Comparison of ENCODE assay signal across 31 cellular contexts in genomic region chr5:9624196-9624947, GRCh38. TPM values are rescaled to one million over a fixed set of nuclear protein-coding genes. Genes with fewer than 3 reads are reported as not detected.
DNase-seq lines count a peak whose midpoint lies in the region; TF ChIP-seq lines count a peak whose summit lies in the region.
"Had no signal": no experiment of that assay in that cellular context is flagged by ENCODE, and none has a peak within 500 bp of the region (broad histone marks: within the 10 kb centered on the region; RNA-seq: fewer than 3 reads in every experiment).

No MANE protein-coding gene starts in this region.

- intact Hi-C loops in Caco-2 (cut with micrococcal nuclease; ENCODE audit: unreplicated experiment) (loop anchor here (2.0 to 10.0 kb wide), 4 partner anchors 80 to 520 kb away; no protein-coding TSS in a partner anchor), uterus (cut with DNase I; ENCODE audit: low total_unique reads) (no loop called here)

- H3K4me3 Mint-ChIP-seq in Caco-2 (ENCODE audit: unreplicated experiment), result peak overlapping the region; percentile 7
- H3K4me3 Mint-ChIP-seq: activated CD8-positive, alpha-beta T cell treated with anti-CD3 and anti-CD28 coated beads for 36 hours; activated naive CD8-positive, alpha-beta T cell treated with anti-CD3 and anti-CD28 coated beads, Interleukin-2, amount 10 ng/mL, durations not matched to agents 7 days and 5 days; natural killer cell; stimulated activated memory B cell treated with anti-CD40 and anti-IgM and Interleukin-4, amounts not matched to agents 10 μg/mL and 1 μg/mL and 100 μg/mL, for 72 hours had no signal

- H3K36me3 ChIP-seq in Caco-2 (ENCODE audit: control insufficient read depth, insufficient read depth, low read length) (no peaks in the 10 kb centered on the region), mesodermal cell (ENCODE audit: control insufficient read depth, insufficient read depth, low read length) (no peaks in the 10 kb centered on the region), uterus (no peaks in the 10 kb centered on the region)
- H3K36me3 ChIP-seq: BLaER1 treated with 17β-estradiol and CSF1 and Interleukin-3, amounts not matched to agents 10 nM and 100 nM; HAP-1; ovary; SJCRH30; vagina had no signal

- H3K4me1 Mint-ChIP-seq in Caco-2 (ENCODE audit: low read depth, unreplicated experiment), result peaks cover 59% of the 10 kb centered on the region
- H3K4me1 Mint-ChIP-seq: activated naive CD8-positive, alpha-beta T cell treated with anti-CD3 and anti-CD28 coated beads, Interleukin-2, amount 10 ng/mL, durations not matched to agents 7 days and 5 days; natural killer cell; stimulated activated memory B cell treated with anti-CD40 and anti-IgM and Interleukin-4, amounts not matched to agents 10 μg/mL and 1 μg/mL and 100 μg/mL, for 72 hours had no signal

- H3K27me3 Mint-ChIP-seq in Caco-2 (ENCODE audit: insufficient read depth, unreplicated experiment), result no peaks in the 10 kb centered on the region
- H3K27me3 Mint-ChIP-seq: activated CD8-positive, alpha-beta T cell treated with anti-CD3 and anti-CD28 coated beads for 36 hours; activated naive CD8-positive, alpha-beta T cell treated with anti-CD3 and anti-CD28 coated beads, Interleukin-2, amount 10 ng/mL, durations not matched to agents 7 days and 5 days; stimulated activated memory B cell treated with anti-CD40 and anti-IgM and Interleukin-4, amounts not matched to agents 10 μg/mL and 1 μg/mL and 100 μg/mL, for 72 hours had no signal

- no peak for TF ChIP-seq CTCF in Caco-2 (IDR thresholded peaks at IDR 0.05; ENCODE audit: insufficient read depth in 1 of 2, low read depth in 1 of 2, low read length in 1 of 2, severe bottlenecking in 1 of 2, unreplicated experiment in 1 of 2)
- no peak for TF ChIP-seq CTCF in uterus (IDR thresholded peaks at IDR 0.05)

- CTCF ChIA-PET in Caco-2 (lab: Charles Lee), result no interaction called here

- POLR2A ChIA-PET in Caco-2 (lab: Charles Lee), result no interaction called here

- H3K4me3 ChIP-seq in Caco-2 (ENCODE audit: low read depth, low read length) (no peak overlapping the region), mesodermal cell (ENCODE audit: extremely low read depth, insufficient read depth, low read length, poor library complexity, severe bottlenecking) (no peak overlapping the region), uterus (no peak overlapping the region)
- H3K4me3 ChIP-seq: BLaER1 treated with 17β-estradiol and CSF1 and Interleukin-3, amounts not matched to agents 10 nM and 100 nM; coronary artery; HAP-1; ovary; SJCRH30; vagina had no signal

- H3K9me3 Mint-ChIP-seq in Caco-2 (ENCODE audit: unreplicated experiment), result peaks cover 41% of the 10 kb centered on the region
- H3K9me3 Mint-ChIP-seq: activated CD8-positive, alpha-beta T cell treated with anti-CD3 and anti-CD28 coated beads for 36 hours; activated naive CD8-positive, alpha-beta T cell treated with anti-CD3 and anti-CD28 coated beads, Interleukin-2, amount 10 ng/mL, durations not matched to agents 7 days and 5 days had no signal

- H3K27ac ChIP-seq in mesodermal cell (ENCODE audit: low read depth, low read length, severe bottlenecking) (peak overlapping the region; percentile 85), uterus (no peak overlapping the region)
- H3K27ac ChIP-seq: BLaER1 treated with 17β-estradiol and CSF1 and Interleukin-3, amounts not matched to agents 10 nM and 100 nM; coronary artery; ovary; SJCRH30; vagina had no signal

- DNase-seq in Caco-2, result peak; percentile 54 to 60
- peak; percentile 45 for DNase-seq in HS-5 (ENCODE audit: low read depth)
- DNase-seq in astrocyte of the hippocampus (ENCODE audit: low read depth, low spot score), result peak; percentile 65
- no peak for DNase-seq in NCI-H1417 (lab: John Stamatoyannopoulos, UW)
- DNase-seq in uterus, result no peak
- no peak for DNase-seq in activated CD8-positive, alpha-beta memory T cell treated with anti-CD3 and anti-CD28 coated beads for 24 hours
- no peak for DNase-seq in NCI-H82 treated with DMSO at 0.1 percent for 48 hours (lab: John Stamatoyannopoulos, UW; ENCODE audit: unreplicated experiment)
- DNase-seq: activated CD4-positive, alpha-beta T cell treated with anti-CD3 and anti-CD28 coated beads for 1 hour; activated CD8-positive, alpha-beta T cell treated with anti-CD3 and anti-CD28 coated beads for 36 hours; activated effector memory CD4-positive, alpha-beta T cell treated with Interleukin-2 at 50 U/mL for 16 hours; activated naive CD8-positive, alpha-beta T cell treated with anti-CD3 and anti-CD28 coated beads, Interleukin-2, amount 10 ng/mL, durations not matched to agents 7 days and 5 days; activated T-cell treated with anti-CD3 and anti-CD28 coated beads for 4 hours; COR-L47; DMS79 treated with DMSO at 0.1 percent for 48 hours; natural killer cell; NCI-H1105 treated with DMSO at 0.1 percent for 48 hours; NCI-H2081; NCI-H446 treated with DMSO at 0.1 percent for 48 hours; ovary; retina; SJCRH30; stimulated activated CD4-positive, alpha-beta T cell treated with anti-CD3 and anti-CD28 coated beads, Interleukin-4, amount 100 ng/mL, for 1 hour had no signal

- TF ChIP-seq POLR2A in uterus (IDR thresholded peaks at IDR 0.05), result no peak

- H3K27me3 ChIP-seq in Caco-2 (replicated peaks; ENCODE audit: control insufficient read depth, insufficient read depth, low read length), result no peaks in the 10 kb centered on the region
- no peaks in the 10 kb centered on the region for H3K27me3 ChIP-seq in uterus
- H3K27me3 ChIP-seq: BLaER1 treated with 17β-estradiol and CSF1 and Interleukin-3, amounts not matched to agents 10 nM and 100 nM; ovary; SJCRH30; vagina had no signal

- no TSS peak for BruUV-seq in Caco-2 (replicated peaks; lab: Mats Ljungman, UMichigan)

- peak overlapping the region; percentile 90 for H3K27ac Mint-ChIP-seq in Caco-2 (ENCODE audit: unreplicated experiment)
- H3K27ac Mint-ChIP-seq: activated CD8-positive, alpha-beta T cell treated with anti-CD3 and anti-CD28 coated beads for 36 hours; activated naive CD8-positive, alpha-beta T cell treated with anti-CD3 and anti-CD28 coated beads, Interleukin-2, amount 10 ng/mL, durations not matched to agents 7 days and 5 days; natural killer cell; stimulated activated memory B cell treated with anti-CD40 and anti-IgM and Interleukin-4, amounts not matched to agents 10 μg/mL and 1 μg/mL and 100 μg/mL, for 72 hours had no signal

- peaks cover 47% of the 10 kb centered on the region for H3K4me1 ChIP-seq in Caco-2
- H3K4me1 ChIP-seq in mesodermal cell (ENCODE audit: control insufficient read depth, insufficient read depth, low read length, poor library complexity, severe bottlenecking), result peaks cover 33% of the 10 kb centered on the region
- no peaks in the 10 kb centered on the region for H3K4me1 ChIP-seq in uterus
- H3K4me1 ChIP-seq: HAP-1, SJCRH30, vagina had no signal

- H3K9me3 ChIP-seq in Caco-2 (peaks cover 8% of the 10 kb centered on the region; the same call in 1 of the 2 replicates), mesodermal cell (ENCODE audit: control insufficient read depth, low read length) (no peaks in the 10 kb centered on the region), uterus (no peaks in the 10 kb centered on the region)
- H3K9me3 ChIP-seq: BLaER1 treated with 17β-estradiol and CSF1 and Interleukin-3, amounts not matched to agents 10 nM and 100 nM; HAP-1; ovary; SJCRH30; vagina had no signal

- 70 to 100% methylated on average over 1 to 2 of the region's 5 CpGs for WGBS in mesodermal cell (ENCODE audit: insufficient coverage in 2 of 2), 2 experiments

- peaks cover 35% of the 10 kb centered on the region for H3K36me3 Mint-ChIP-seq in Caco-2 (ENCODE audit: insufficient read depth, unreplicated experiment)
- H3K36me3 Mint-ChIP-seq: activated naive CD8-positive, alpha-beta T cell treated with anti-CD3 and anti-CD28 coated beads, Interleukin-2, amount 10 ng/mL, durations not matched to agents 7 days and 5 days; natural killer cell; stimulated activated memory B cell treated with anti-CD40 and anti-IgM and Interleukin-4, amounts not matched to agents 10 μg/mL and 1 μg/mL and 100 μg/mL, for 72 hours had no signal

RNA-seq across cellular contexts. Expression of gene TAS2R1, which starts 5.8 kb away (rescaled TPM):
- total RNA-seq in Caco-2 (2022), result 0.56 and 0.82 TPM in 2 replicates
- polyA plus RNA-seq in mesodermal cell (2013, experiment 1 of 2), result not detected
- polyA plus RNA-seq in mesodermal cell (2013, experiment 2 of 2), result not detected
- total RNA-seq in uterus, result not detected
- total RNA-seq: activated CD8-positive, alpha-beta T cell treated with anti-CD3 and anti-CD28 coated beads for 36 hours; activated naive CD8-positive, alpha-beta T cell treated with anti-CD3 and anti-CD28 coated beads, Interleukin-2, amount 10 ng/mL, durations not matched to agents 7 days and 5 days; esophagus mucosa; kidney epithelial cell; natural killer cell; ovary; SJCRH30; T-helper 1 cell treated with Interleukin-12 subunit alpha and Interleukin-12 subunit beta and Interleukin-4 antibody, amounts not matched to agents 30 ng/mL and 1 ng/mL, for 36 hours; vagina had no signal
- polyA plus RNA-seq: ovary had no signal

Comparison
In these comparisons a context has a peak if more than half of its experiments do, and no peak if none do; other contexts are left out.
1. DNase-seq: peak in Caco-2 (2 of 2), HS-5 (single experiment) and astrocyte of the hippocampus (single experiment); none in NCI-H1417 (0 of 3), uterus (0 of 2), activated CD8-positive, alpha-beta memory T cell treated with anti-CD3 and anti-CD28 coated beads for 24 hours (single experiment) and NCI-H82 treated with DMSO at 0.1 percent for 48 hours (single experiment).